8 cellular contexts compared by ENCODE assay signal in genomic region chr1:108692724-108693655, GRCh38. TPM values are rescaled to one million over a fixed set of nuclear protein-coding genes. Genes with fewer than 3 reads are reported as not detected.
A peak's percentile ranks its signal among the peaks of the same experiment; 100 is the strongest.
DNase-seq lines count a peak whose midpoint lies in the region; ATAC-seq and TF ChIP-seq lines count a peak whose summit lies in the region.

No MANE protein-coding gene starts in this region.

- peak; percentile 95 for DNase-seq in G401 (ENCODE audit: low spot score)
- peak; percentile 80 for DNase-seq in GM23248
- DNase-seq in Kasumi-1 (lab: John Stamatoyannopoulos, UW), result peak; percentile 67 to 71
- DNase-seq in SK-MEL-5 (ENCODE audit: low read depth, low spot score), result peak; percentile 63
- no peak for DNase-seq in activated naive CD8-positive, alpha-beta T cell treated with anti-CD3 and anti-CD28 coated beads, Interleukin-2, amount 10 ng/mL, durations not matched to agents 7 days and 5 days
- DNase-seq in cardiac muscle cell (ENCODE audit: low read depth in 1 of 2, low spot score in 1 of 2), result peak; percentile 48 to 82
- DNase-seq in renal cortical epithelial cell (ENCODE audit: low read depth), result peak; percentile 69
- no peak for DNase-seq in T1000 (lab: John Stamatoyannopoulos, UW)

- peak overlapping the region; percentile 97 for H2AFZ ChIP-seq in GM23248

- H4K20me1 ChIP-seq in GM23248 (ENCODE audit: insufficient read depth), result peaks cover 5% of the 10 kb centered on the region; the same call in 1 of the 2 replicates

- H3F3A ChIP-seq in GM23248 (ENCODE audit: insufficient read depth), result 0 out of 2 replicates have a peak, but pooled peaks cover 9% of the 10 kb centered on the region

- H3K9me2 ChIP-seq in GM23248 (ENCODE audit: insufficient read depth), result no peaks in the 10 kb centered on the region

- H3K27ac ChIP-seq in GM23248 (peak overlapping the region; percentile 89), cardiac muscle cell (peak overlapping the region; percentile 99)

- H3K9ac ChIP-seq in GM23248, result peak overlapping the region; percentile 87

- no peaks in the 10 kb centered on the region for H3K9me3 Mint-ChIP-seq in activated naive CD8-positive, alpha-beta T cell treated with anti-CD3 and anti-CD28 coated beads, Interleukin-2, amount 10 ng/mL, durations not matched to agents 7 days and 5 days

- H3K27me3 ChIP-seq in GM23248 (replicated peaks; ENCODE audit: insufficient read depth), result no peaks in the 10 kb centered on the region
- no peaks in the 10 kb centered on the region for H3K27me3 ChIP-seq in cardiac muscle cell

- in situ Hi-C loops in G401 (cut with HindIII; ENCODE audit: low sequenced_read_pairs), result no loop called here
- in situ Hi-C loops in GM23248 (cut with MboI), result no loop called here
- in situ Hi-C loops in SK-MEL-5 (cut with HindIII; ENCODE audit: low pct_unique_long_range_greater_than_20kb, low sequenced_read_pairs), result no loop called here

- H3K9me3 ChIP-seq in GM23248 (ENCODE audit: low read depth), result no peaks in the 10 kb centered on the region
- no peaks in the 10 kb centered on the region for H3K9me3 ChIP-seq in cardiac muscle cell (ENCODE audit: low read depth)

- H3K4me2 ChIP-seq in GM23248 (ENCODE audit: unreplicated experiment), result peak overlapping the region; percentile 98

- WGBS in GM23248 (ENCODE audit: low coverage in 1 of 2, low lambda C conversion rate in 2 of 2, missing lambda C conversion rate in 2 of 2), 2 experiments, result 2 to 4% methylated on average over 33 to 36 of the region's 36 CpGs

- ATAC-seq in activated naive CD8-positive, alpha-beta T cell treated with anti-CD3 and anti-CD28 coated beads, Interleukin-2, amount 10 ng/mL, durations not matched to agents 7 days and 5 days (ENCODE audit: low read depth), result peak; percentile 80

- peak; percentile 33 for TF ChIP-seq CTCF in cardiac muscle cell (IDR thresholded peaks at IDR 0.05; ENCODE audit: low read depth, low read length)

- H3K4me3 Mint-ChIP-seq in activated naive CD8-positive, alpha-beta T cell treated with anti-CD3 and anti-CD28 coated beads, Interleukin-2, amount 10 ng/mL, durations not matched to agents 7 days and 5 days, result peak overlapping the region; percentile 95

- H3K79me2 ChIP-seq in GM23248 (ENCODE audit: insufficient read depth), result peaks cover 71% of the 10 kb centered on the region

- no peaks in the 10 kb centered on the region for H3K27me3 Mint-ChIP-seq in activated naive CD8-positive, alpha-beta T cell treated with anti-CD3 and anti-CD28 coated beads, Interleukin-2, amount 10 ng/mL, durations not matched to agents 7 days and 5 days

- H3K4me1 ChIP-seq in GM23248 (ENCODE audit: insufficient read depth) (peaks cover 18% of the 10 kb centered on the region), cardiac muscle cell (ENCODE audit: low read depth) (peaks cover 22% of the 10 kb centered on the region)

- POLR2A ChIA-PET in activated naive CD8-positive, alpha-beta T cell treated with anti-CD3 and anti-CD28 coated beads, Interleukin-2, amount 10 ng/mL, durations not matched to agents 7 days and 5 days (lab: Charles Lee), result interaction anchor here (0.8 to 5.6 kb wide), 37 partner anchors 11 to 1646 kb away, joined by 3 to 258 read pairs (median 5); partner anchors contain the start of genes CLCC1, EEIG2, GPSM2 and HENMT1

- H3K36me3 ChIP-seq in GM23248 (ENCODE audit: low read depth) (peaks cover 26% of the 10 kb centered on the region), cardiac muscle cell (peaks cover 26% of the 10 kb centered on the region)

- peaks cover 33% of the 10 kb centered on the region for H3K36me3 Mint-ChIP-seq in activated naive CD8-positive, alpha-beta T cell treated with anti-CD3 and anti-CD28 coated beads, Interleukin-2, amount 10 ng/mL, durations not matched to agents 7 days and 5 days

- peaks cover 34% of the 10 kb centered on the region for H3K4me1 Mint-ChIP-seq in activated naive CD8-positive, alpha-beta T cell treated with anti-CD3 and anti-CD28 coated beads, Interleukin-2, amount 10 ng/mL, durations not matched to agents 7 days and 5 days

- peak overlapping the region; percentile 99 for H3K27ac Mint-ChIP-seq in activated naive CD8-positive, alpha-beta T cell treated with anti-CD3 and anti-CD28 coated beads, Interleukin-2, amount 10 ng/mL, durations not matched to agents 7 days and 5 days

- H3K4me3 ChIP-seq in GM23248, result peak overlapping the region; percentile 92
- peak overlapping the region; percentile 92 for H3K4me3 ChIP-seq in cardiac muscle cell

RNA-seq across cellular contexts. Expression of gene PRPF38B, which starts 0.9 kb away (rescaled TPM):
- total RNA-seq in G401 (2014; rRNA removed; shearing (Covaris generic)), result 10.3 and 18.9 TPM in 2 replicates
- 9.7 and 10.9 TPM in 2 replicates for total RNA-seq in GM23248 (2014; rRNA removed; shearing (Covaris generic))
- polyA plus RNA-seq in GM23248 (2016; fragmentation: Nextera tagmentation; extraction: Ambion mirVana) (21.3 and 25.6 TPM in 2 replicates), cardiac muscle cell (35.0 and 35.7 TPM in 2 replicates)
- total RNA-seq in SK-MEL-5 (2014; rRNA removed; shearing (Covaris generic)), result 12.9 and 15.6 TPM in 2 replicates
- 14.2 and 15.3 TPM in 2 replicates for polyA plus RNA-seq in SK-MEL-5 (2015; cell fraction: cytosol; rRNA removed)
- polyA plus RNA-seq in SK-MEL-5 (2015; cell fraction: nucleus; rRNA removed), result 244 and 263 TPM in 2 replicates
- 10 to 100 TPM; 85.9 to 91.2 TPM for total RNA-seq in activated naive CD8-positive, alpha-beta T cell treated with anti-CD3 and anti-CD28 coated beads, Interleukin-2, amount 10 ng/mL, durations not matched to agents 7 days and 5 days
- total RNA-seq in cardiac muscle cell (21.6 and 24.2 TPM in 2 replicates), renal cortical epithelial cell (7.8 and 17.5 TPM in 2 replicates)

RNA-seq across cellular contexts. Expression of gene FNDC7, which starts 19.7 kb away (rescaled TPM):
- not detected in 2 replicates for total RNA-seq in G401 (2014; rRNA removed; shearing (Covaris generic))
- total RNA-seq in GM23248 (2014; rRNA removed; shearing (Covaris generic)), result not detected in 2 replicates
- not detected in 2 replicates for polyA plus RNA-seq in GM23248 (2016; fragmentation: Nextera tagmentation; extraction: Ambion mirVana)
- not detected in 2 replicates for total RNA-seq in SK-MEL-5 (2014; rRNA removed; shearing (Covaris generic))
- not detected in 2 replicates for polyA plus RNA-seq in SK-MEL-5 (2015; cell fraction: cytosol; rRNA removed)
- 0.08 TPM in 1 of 2 replicates, not detected in the other for polyA plus RNA-seq in SK-MEL-5 (2015; cell fraction: nucleus; rRNA removed)
- not detected for total RNA-seq in activated naive CD8-positive, alpha-beta T cell treated with anti-CD3 and anti-CD28 coated beads, Interleukin-2, amount 10 ng/mL, durations not matched to agents 7 days and 5 days
- not detected in 2 replicates for total RNA-seq in cardiac muscle cell
- not detected in 2 replicates for polyA plus RNA-seq in cardiac muscle cell
- total RNA-seq in renal cortical epithelial cell, result not detected in 2 replicates

RNA-seq across cellular contexts. Expression of gene HENMT1, which starts 32.1 kb away (rescaled TPM):
- total RNA-seq in G401 (2014; rRNA removed; shearing (Covaris generic)), result not detected in 2 replicates
- 2.4 and 7.2 TPM in 2 replicates for total RNA-seq in GM23248 (2014; rRNA removed; shearing (Covaris generic))
- polyA plus RNA-seq in GM23248 (2016; fragmentation: Nextera tagmentation; extraction: Ambion mirVana), result 6.3 and 7.6 TPM in 2 replicates
- not detected in 2 replicates for total RNA-seq in SK-MEL-5 (2014; rRNA removed; shearing (Covaris generic))
- polyA plus RNA-seq in SK-MEL-5 (2015; cell fraction: cytosol; rRNA removed), result 0.19 TPM in 2 replicates
- polyA plus RNA-seq in SK-MEL-5 (2015; cell fraction: nucleus; rRNA removed), result not detected in 2 replicates
- 10 to 100 TPM; 32.3 to 33.0 TPM for total RNA-seq in activated naive CD8-positive, alpha-beta T cell treated with anti-CD3 and anti-CD28 coated beads, Interleukin-2, amount 10 ng/mL, durations not matched to agents 7 days and 5 days
- 0.56 and 1.1 TPM in 2 replicates for total RNA-seq in cardiac muscle cell
- 1.9 and 3.9 TPM in 2 replicates for polyA plus RNA-seq in cardiac muscle cell
- 2.3 and 2.9 TPM in 2 replicates for total RNA-seq in renal cortical epithelial cell

RNA-seq across cellular contexts. Expression of gene STXBP3, which starts 53.5 kb away (rescaled TPM):
- 21.6 and 37.2 TPM in 2 replicates for total RNA-seq in G401 (2014; rRNA removed; shearing (Covaris generic))
- total RNA-seq in GM23248 (2014; rRNA removed; shearing (Covaris generic)), result 26.8 and 42.3 TPM in 2 replicates
- 43.7 and 46.4 TPM in 2 replicates for polyA plus RNA-seq in GM23248 (2016; fragmentation: Nextera tagmentation; extraction: Ambion mirVana)
- 40.2 and 44.7 TPM in 2 replicates for total RNA-seq in SK-MEL-5 (2014; rRNA removed; shearing (Covaris generic))
- 26.1 and 28.4 TPM in 2 replicates for polyA plus RNA-seq in SK-MEL-5 (2015; cell fraction: cytosol; rRNA removed)
- 57.1 and 74.1 TPM in 2 replicates for polyA plus RNA-seq in SK-MEL-5 (2015; cell fraction: nucleus; rRNA removed)
- total RNA-seq in activated naive CD8-positive, alpha-beta T cell treated with anti-CD3 and anti-CD28 coated beads, Interleukin-2, amount 10 ng/mL, durations not matched to agents 7 days and 5 days, result 10 to 100 TPM; 58.1 to 58.3 TPM
- 26.6 and 74.0 TPM in 2 replicates for total RNA-seq in cardiac muscle cell
- 34.1 and 34.7 TPM in 2 replicates for polyA plus RNA-seq in cardiac muscle cell
- 72.4 and 89.8 TPM in 2 replicates for total RNA-seq in renal cortical epithelial cell

Comparison
In these comparisons a context has a peak if more than half of its experiments do, and no peak if none do; other contexts are left out.
1. DNase-seq: peak in G401 (single experiment), GM23248 (single experiment), Kasumi-1 (2 of 2), SK-MEL-5 (single experiment), cardiac muscle cell (2 of 2) and renal cortical epithelial cell (single experiment); none in activated naive CD8-positive, alpha-beta T cell treated with anti-CD3 and anti-CD28 coated beads, Interleukin-2, amount 10 ng/mL, durations not matched to agents 7 days and 5 days (single experiment) and T1000 (single experiment).